Comparison of ENCODE assay signal across 8 cellular contexts in the genomic region with DNA sequence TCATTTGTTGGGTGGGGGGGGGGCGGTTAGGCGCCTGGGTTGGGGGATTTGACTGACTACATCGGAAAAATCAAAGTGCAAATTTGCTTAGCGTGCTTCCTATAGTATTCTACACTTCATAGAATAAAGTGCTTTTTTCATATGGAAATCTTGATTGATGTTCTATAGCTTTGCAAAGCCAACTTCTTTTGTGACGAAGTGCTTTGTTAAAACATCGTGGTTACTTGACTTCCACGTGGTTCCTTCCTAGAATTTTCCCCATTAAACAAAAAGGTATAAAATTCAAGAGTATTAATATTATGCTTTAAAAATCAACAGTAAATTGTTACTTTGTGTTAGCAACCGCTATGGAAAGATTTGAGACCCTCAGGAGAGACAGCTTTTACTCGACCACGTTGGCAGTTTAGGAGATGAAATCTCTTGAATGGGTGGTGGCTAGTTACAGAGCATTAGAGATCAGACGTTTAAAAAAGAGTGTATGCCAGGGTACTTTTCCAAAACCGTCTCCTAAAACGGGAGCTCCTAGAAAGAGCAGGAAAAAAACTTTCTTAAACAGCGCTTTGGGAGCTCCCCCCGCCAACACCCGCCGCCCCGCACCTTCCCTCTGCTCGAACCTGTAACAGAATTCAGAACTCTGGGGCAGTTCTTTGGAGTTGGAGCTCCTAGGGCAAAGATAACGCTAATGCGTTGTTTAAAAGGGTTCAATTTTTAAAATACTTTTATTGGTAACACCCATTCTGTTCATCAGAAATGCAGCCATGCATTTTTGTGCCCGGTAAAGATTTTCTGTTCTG. TPM values are rescaled to one million over a fixed set of nuclear protein-coding genes. Genes with fewer than 3 reads are reported as not detected.
DNase-seq lines count a peak whose midpoint lies in the region.

No MANE protein-coding gene starts in this region.

- DNase-seq in ACHN, result peak; percentile 8
- DNase-seq in MG63, result peak; percentile 26
- DNase-seq in NCI-H1694 (lab: John Stamatoyannopoulos, UW), result no peak
- no peak for DNase-seq in activated gamma-delta T cell (lab: John Stamatoyannopoulos, UW)
- DNase-seq in inferior parietal cortex (ENCODE audit: extremely low spot score), result no peak
- DNase-seq in T1000 (lab: John Stamatoyannopoulos, UW), result no peak

- no peaks in the 10 kb centered on the region for H3K36me3 ChIP-seq in MG63
- no peaks in the 10 kb centered on the region for H3K36me3 ChIP-seq in duodenal mucosa (ENCODE audit: control insufficient read depth in 1 of 2, insufficient read depth in 2 of 2, low read length in 2 of 2)
- peaks cover 0 to 8% of the 10 kb centered on the region in 2 donors for H3K36me3 ChIP-seq in muscle layer of duodenum (ENCODE audit: control insufficient read depth in 1 of 2, insufficient read depth in 2 of 2, low read length in 2 of 2)

- H3K4me1 ChIP-seq in duodenal mucosa (ENCODE audit: control insufficient read depth in 1 of 2, insufficient read depth in 2 of 2, low read length in 2 of 2) (peaks cover 0 to 4% of the 10 kb centered on the region in 2 donors), muscle layer of duodenum (ENCODE audit: control insufficient read depth in 1 of 2, insufficient read depth in 2 of 2, low read length in 2 of 2) (no peaks in the 10 kb centered on the region)

- H3K27me3 ChIP-seq in MG63 (no peaks in the 10 kb centered on the region), duodenal mucosa (ENCODE audit: control insufficient read depth in 1 of 2, insufficient read depth in 2 of 2, low read length in 2 of 2) (peaks cover 0 to 21% of the 10 kb centered on the region in 2 donors), muscle layer of duodenum (ENCODE audit: low read depth, low read length) (no peaks in the 10 kb centered on the region)

- H3K27ac ChIP-seq in duodenal mucosa (ENCODE audit: low read depth, low read length), result peak overlapping the region; percentile 7
- H3K27ac ChIP-seq in muscle layer of duodenum (ENCODE audit: low read length), result peak overlapping the region; percentile 94

- H3K4me3 ChIP-seq in MG63 (peak overlapping the region; percentile 66), duodenal mucosa (ENCODE audit: low read depth in 1 of 2, low read length in 2 of 2) (peak overlapping the region; percentile 84 to 85), muscle layer of duodenum (ENCODE audit: low read depth in 1 of 2, low read length in 2 of 2) (peak overlapping the region; percentile 79 to 80)

- H3K9me3 ChIP-seq in MG63 (no peaks in the 10 kb centered on the region), duodenal mucosa (ENCODE audit: control insufficient read depth in 1 of 2, low read length in 2 of 2) (no peaks in the 10 kb centered on the region), muscle layer of duodenum (ENCODE audit: control insufficient read depth in 1 of 2, low read length in 2 of 2) (no peaks in the 10 kb centered on the region)

- in situ Hi-C loops in ACHN (cut with HindIII; ENCODE audit: low pct_ligation_motif_present, low pct_unique_long_range_greater_than_20kb, low sequenced_read_pairs), result no loop called here

- peak overlapping the region; percentile 42 to 81 for H3K9ac ChIP-seq in duodenal mucosa (ENCODE audit: low read depth in 1 of 2, low read length in 2 of 2)

RNA-seq across cellular contexts. Expression of a gene that starts 0.9 kb away (rescaled TPM):
- total RNA-seq in MG63 (2014; rRNA removed; shearing (Covaris generic); ENCODE audit: low replicate concordance), result 12.2 and 20.6 TPM in 2 replicates

Comparison
In these comparisons a context has a peak if more than half of its experiments do, and no peak if none do; other contexts are left out.
1. DNase-seq: peak in ACHN (single experiment) and MG63 (single experiment); none in NCI-H1694 (single experiment), activated gamma-delta T cell (single experiment), inferior parietal cortex (single experiment) and T1000 (single experiment).
2. Peak in every context shown above with its lines, with median percentiles within 50 percentile points of each other: H3K4me3 ChIP-seq.